8 cellular contexts compared by ENCODE assay signal in the genomic region with DNA sequence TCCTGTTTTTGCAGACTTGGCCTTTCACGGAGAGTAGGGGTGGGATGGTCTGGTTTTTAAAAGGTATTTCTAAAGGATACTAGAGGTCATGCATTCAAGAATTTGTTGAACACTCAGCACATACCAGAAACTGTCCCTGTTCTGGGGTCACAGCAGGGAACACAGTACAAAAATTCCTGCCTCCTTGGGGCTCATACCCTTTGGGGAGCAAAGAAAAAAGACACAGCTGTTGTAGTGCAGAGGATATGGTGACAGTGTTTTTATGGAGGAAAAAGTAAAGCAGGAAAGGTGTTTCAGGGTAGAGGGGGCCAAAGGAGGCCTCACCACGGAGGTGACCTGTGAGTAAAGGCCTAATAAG. TPM values are rescaled to one million over a fixed set of nuclear protein-coding genes. Genes with fewer than 3 reads are reported as not detected.
A peak's percentile ranks its signal among the peaks of the same experiment; 100 is the strongest.
DNase-seq lines count a peak whose midpoint lies in the region; ATAC-seq and TF ChIP-seq lines count a peak whose summit lies in the region.
"Had no signal": no experiment of that assay in that cellular context is flagged by ENCODE, and none has a peak within 500 bp of the region (broad histone marks: within the 10 kb centered on the region; RNA-seq: fewer than 3 reads in every experiment).

No MANE protein-coding gene starts in this region.

- no peak for DNase-seq in activated naive CD8-positive, alpha-beta T cell treated with anti-CD3 and anti-CD28 coated beads, Interleukin-2, amount 10 ng/mL, durations not matched to agents 7 days and 5 days
- DNase-seq in osteocyte (ENCODE audit: extremely low spot score, unreplicated experiment) (no peak), NCI-H1436 treated with DMSO at 0.1 percent for 48 hours (lab: John Stamatoyannopoulos, UW) (no peak)
- DNase-seq: DMS79, kidney glomerular epithelial cell had no signal

- no peaks in the 10 kb centered on the region for H3K27me3 ChIP-seq in HUES64 (ENCODE audit: insufficient read depth, low read length)

- no peaks in the 10 kb centered on the region for H3K4me1 ChIP-seq in HUES64 (ENCODE audit: insufficient read depth, low read length)

- peak overlapping the region; percentile 9 for H3K27ac Mint-ChIP-seq in activated naive CD8-positive, alpha-beta T cell treated with anti-CD3 and anti-CD28 coated beads, Interleukin-2, amount 10 ng/mL, durations not matched to agents 7 days and 5 days
- H3K27ac Mint-ChIP-seq in osteocyte (ENCODE audit: unreplicated experiment), result peak overlapping the region; percentile 74

- POLR2A ChIA-PET in activated naive CD8-positive, alpha-beta T cell treated with anti-CD3 and anti-CD28 coated beads, Interleukin-2, amount 10 ng/mL, durations not matched to agents 7 days and 5 days (lab: Charles Lee), result interaction anchor here (0.9 to 1.4 kb wide), 2 partner anchors 34 to 48 kb away, joined by 3 to 5 read pairs; no protein-coding TSS in a partner anchor

- peak overlapping the region; percentile 38; the same call in 1 of the 2 replicates for H3K27ac ChIP-seq in HUES64 (ENCODE audit: low read depth, low read length)

- 92% methylated on average over 2 of the region's 2 CpGs for WGBS in HUES64

- ATAC-seq in activated naive CD8-positive, alpha-beta T cell treated with anti-CD3 and anti-CD28 coated beads, Interleukin-2, amount 10 ng/mL, durations not matched to agents 7 days and 5 days (ENCODE audit: low read depth), result no peak
- no peak for ATAC-seq in HG03571 (IDR thresholded peaks at IDR 0.05; ENCODE audit: unreplicated experiment)
- ATAC-seq in HG03442 (IDR thresholded peaks at IDR 0.05; ENCODE audit: unreplicated experiment), result no peak

- no peak overlapping the region for H3K4me3 ChIP-seq in HUES64 (ENCODE audit: low read length)

- H3K4me3 Mint-ChIP-seq in activated naive CD8-positive, alpha-beta T cell treated with anti-CD3 and anti-CD28 coated beads, Interleukin-2, amount 10 ng/mL, durations not matched to agents 7 days and 5 days, result no peak overlapping the region
- H3K4me3 Mint-ChIP-seq in osteocyte (ENCODE audit: unreplicated experiment), result no peak overlapping the region

- H3K4me1 Mint-ChIP-seq in activated naive CD8-positive, alpha-beta T cell treated with anti-CD3 and anti-CD28 coated beads, Interleukin-2, amount 10 ng/mL, durations not matched to agents 7 days and 5 days, result peaks cover 20% of the 10 kb centered on the region
- H3K4me1 Mint-ChIP-seq in osteocyte (ENCODE audit: unreplicated experiment), result peaks cover 40% of the 10 kb centered on the region

- no peaks in the 10 kb centered on the region for H3K9me3 Mint-ChIP-seq in activated naive CD8-positive, alpha-beta T cell treated with anti-CD3 and anti-CD28 coated beads, Interleukin-2, amount 10 ng/mL, durations not matched to agents 7 days and 5 days
- no peaks in the 10 kb centered on the region for H3K9me3 Mint-ChIP-seq in osteocyte (ENCODE audit: unreplicated experiment)

- H3K27me3 Mint-ChIP-seq in activated naive CD8-positive, alpha-beta T cell treated with anti-CD3 and anti-CD28 coated beads, Interleukin-2, amount 10 ng/mL, durations not matched to agents 7 days and 5 days, result no peaks in the 10 kb centered on the region
- no peaks in the 10 kb centered on the region for H3K27me3 Mint-ChIP-seq in osteocyte (ENCODE audit: unreplicated experiment)

- no peak for TF ChIP-seq CTCF in osteocyte (IDR thresholded peaks at IDR 0.05)

- H3K9me3 ChIP-seq in HUES64 (ENCODE audit: insufficient read depth, low read depth, low read length), result no peaks in the 10 kb centered on the region

- H3K36me3 ChIP-seq in HUES64 (ENCODE audit: insufficient read depth, low read length), result peaks cover 58% of the 10 kb centered on the region

- H3K9ac ChIP-seq in HUES64 (ENCODE audit: low read depth, low read length), result no peak overlapping the region

- peaks cover 35% of the 10 kb centered on the region for H3K36me3 Mint-ChIP-seq in activated naive CD8-positive, alpha-beta T cell treated with anti-CD3 and anti-CD28 coated beads, Interleukin-2, amount 10 ng/mL, durations not matched to agents 7 days and 5 days
- H3K36me3 Mint-ChIP-seq in osteocyte (ENCODE audit: unreplicated experiment), result peaks cover 48% of the 10 kb centered on the region

RNA-seq across cellular contexts. Expression of gene SLC3A2, which starts 8.4 kb away (rescaled TPM):
- 192 TPM for polyA plus RNA-seq in HUES64 (2013, experiment 1 of 2)
- polyA plus RNA-seq in HUES64 (2013, experiment 2 of 2), result 181 TPM
- 100 to 1,000 TPM; 222 to 228 TPM for total RNA-seq in activated naive CD8-positive, alpha-beta T cell treated with anti-CD3 and anti-CD28 coated beads, Interleukin-2, amount 10 ng/mL, durations not matched to agents 7 days and 5 days
- total RNA-seq in osteocyte, result 326 and 362 TPM in 2 replicates

RNA-seq across cellular contexts. Expression of gene CHRM1, which starts 32.1 kb away (rescaled TPM):
- polyA plus RNA-seq in HUES64 (2013, experiment 1 of 2), result 0.05 TPM
- polyA plus RNA-seq in HUES64 (2013, experiment 2 of 2), result not detected
- total RNA-seq in activated naive CD8-positive, alpha-beta T cell treated with anti-CD3 and anti-CD28 coated beads, Interleukin-2, amount 10 ng/mL, durations not matched to agents 7 days and 5 days, result not detected
- 0.27 and 0.31 TPM in 2 replicates for total RNA-seq in osteocyte

RNA-seq across cellular contexts. Expression of gene WDR74, which starts 49.7 kb away (rescaled TPM):
- 228 TPM for polyA plus RNA-seq in HUES64 (2013, experiment 1 of 2)
- polyA plus RNA-seq in HUES64 (2013, experiment 2 of 2), result 286 TPM
- 10 to 100 TPM; 75.2 to 78.0 TPM for total RNA-seq in activated naive CD8-positive, alpha-beta T cell treated with anti-CD3 and anti-CD28 coated beads, Interleukin-2, amount 10 ng/mL, durations not matched to agents 7 days and 5 days
- 40.5 and 42.1 TPM in 2 replicates for total RNA-seq in osteocyte

RNA-seq across cellular contexts. Expression of gene TEX54, which starts 56.5 kb away (rescaled TPM):
- polyA plus RNA-seq in HUES64 (2013, experiment 1 of 2), result not detected
- not detected for polyA plus RNA-seq in HUES64 (2013, experiment 2 of 2)
- not detected for total RNA-seq in activated naive CD8-positive, alpha-beta T cell treated with anti-CD3 and anti-CD28 coated beads, Interleukin-2, amount 10 ng/mL, durations not matched to agents 7 days and 5 days
- not detected in 2 replicates for total RNA-seq in osteocyte

RNA-seq across cellular contexts. Expression of gene STX5, which starts 57.3 kb away (rescaled TPM):
- 18.5 TPM for polyA plus RNA-seq in HUES64 (2013, experiment 1 of 2)
- polyA plus RNA-seq in HUES64 (2013, experiment 2 of 2), result 23.5 TPM
- 10 to 100 TPM; 43.4 to 44.3 TPM for total RNA-seq in activated naive CD8-positive, alpha-beta T cell treated with anti-CD3 and anti-CD28 coated beads, Interleukin-2, amount 10 ng/mL, durations not matched to agents 7 days and 5 days
- 65.3 and 71.0 TPM in 2 replicates for total RNA-seq in osteocyte
